Comparison of ENCODE assay signal across 10 cellular contexts in the genomic region with DNA sequence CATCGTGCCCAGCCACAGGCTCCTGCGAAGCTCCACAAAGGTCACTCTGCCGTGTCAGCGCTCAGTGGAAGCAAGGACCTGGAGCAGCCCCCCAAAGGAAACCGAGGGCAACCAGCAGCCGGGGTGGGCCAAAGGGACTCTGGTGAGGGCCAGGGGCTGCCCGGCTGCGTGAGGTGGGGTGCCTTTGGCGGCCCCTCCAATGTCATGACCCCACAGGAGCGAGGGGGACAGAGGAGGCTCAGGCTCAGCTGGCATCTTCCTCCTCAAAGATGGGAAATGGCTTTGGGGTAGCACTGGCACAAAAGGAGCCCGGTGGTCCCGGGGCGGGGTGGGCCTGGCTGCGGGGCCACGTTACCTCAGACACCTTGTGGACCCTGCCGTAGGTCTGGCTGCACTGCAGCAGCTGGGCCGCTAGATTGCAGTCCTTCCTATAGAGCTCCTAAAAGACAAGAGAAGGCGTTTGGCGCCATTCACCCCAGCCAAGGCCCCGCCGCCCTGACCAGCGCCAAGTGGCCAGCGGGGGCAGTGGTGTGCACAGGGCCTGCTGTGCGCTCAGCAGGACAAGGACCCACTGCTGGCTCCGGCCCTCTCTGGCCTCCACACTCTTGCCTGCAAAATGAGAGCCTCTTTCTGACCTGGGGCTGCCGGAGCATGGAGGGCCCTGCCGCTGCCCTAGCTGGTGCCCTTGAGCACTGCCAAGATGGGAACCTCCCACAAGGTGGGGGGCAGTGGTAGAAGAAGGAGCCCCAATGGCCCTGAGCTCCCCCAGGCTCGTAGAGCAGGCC. TPM values are rescaled to one million over a fixed set of nuclear protein-coding genes. Genes with fewer than 3 reads are reported as not detected.
DNase-seq lines count a peak whose midpoint lies in the region; ATAC-seq and TF ChIP-seq lines count a peak whose summit lies in the region.
"Had no signal": no experiment of that assay in that cellular context is flagged by ENCODE, and none has a peak within 500 bp of the region (broad histone marks: within the 10 kb centered on the region; RNA-seq: fewer than 3 reads in every experiment).

No MANE protein-coding gene starts in this region.

- no peak overlapping the region for H4K8ac ChIP-seq in IMR-90 (ENCODE audit: low read depth in 2 of 2, low read length in 2 of 2)

- H4K20me1 ChIP-seq in IMR-90 (ENCODE audit: insufficient read depth, low read length) = 0 out of 2 replicates have a peak, but pooled peaks cover 4% of the 10 kb centered on the region

- H2AK9ac ChIP-seq in IMR-90 (replicated peaks; ENCODE audit: low read depth, low read length, poor library complexity) = no peak overlapping the region

- no peaks in the 10 kb centered on the region for H3K9me1 ChIP-seq in IMR-90 (ENCODE audit: insufficient read depth, low read length)

- no peak overlapping the region for H3K4me3 Mint-ChIP-seq in CD14-positive monocyte
- H3K4me3 Mint-ChIP-seq: activated naive CD8-positive, alpha-beta T cell had no signal

- H3K9me3 Mint-ChIP-seq in CD14-positive monocyte = peaks cover 0 to 2% (median 0%) of the 10 kb centered on the region in 7 donors

- no peaks in the 10 kb centered on the region for H3K79me1 ChIP-seq in IMR-90 (ENCODE audit: low read depth in 1 of 2, low read length in 2 of 2)

- no peak overlapping the region for H3K18ac ChIP-seq in IMR-90 (ENCODE audit: low read depth, low read length)

- WGBS in IMR-90 (ENCODE audit: extremely low coverage in 2 of 2, insufficient read length in 1 of 2), 2 experiments = 92% methylated on average over 8 of the region's 28 CpGs; no CpG with 5 or more reads in 1 of the 2 experiments

- BruUV-seq in IMR-90 (replicated peaks; lab: Mats Ljungman, UMichigan) = no TSS peak

- no peak overlapping the region for H2BK15ac ChIP-seq in IMR-90 (ENCODE audit: low read depth, low read length)

- no peak overlapping the region for H2AFZ ChIP-seq in IMR-90 (replicated peaks; ENCODE audit: low read length, poor library complexity)

- no peak overlapping the region for H3K27ac Mint-ChIP-seq in CD14-positive monocyte
- H3K27ac Mint-ChIP-seq: activated naive CD8-positive, alpha-beta T cell had no signal

- H2BK120ac ChIP-seq in IMR-90 (ENCODE audit: low read depth, low read length) = no peak overlapping the region

- H3K4me1 ChIP-seq in IMR-90 (ENCODE audit: control insufficient read depth, insufficient read depth, low read length) = no peaks in the 10 kb centered on the region

- DNase-seq in CD14-positive monocyte (ENCODE audit: low spot score) (peak; percentile 23), IMR-90 (no peak), cardiac fibroblast (ENCODE audit: low read depth in 2 of 2) (peak in 1 of 2 donors; percentile 15), mesenteric fat pad (ENCODE audit: low spot score) (peak; percentile 82), DMS153 (lab: John Stamatoyannopoulos, UW) (no peak)

- no peak overlapping the region for H3K4ac ChIP-seq in IMR-90 (ENCODE audit: low read depth, low read length)

- H3K27me3 Mint-ChIP-seq in CD14-positive monocyte (ENCODE audit: low read depth in 3 of 3) = peaks cover 2 to 11% (median 9%) of the 10 kb centered on the region in 3 donors
- H3K27me3 Mint-ChIP-seq: activated naive CD8-positive, alpha-beta T cell had no signal

- CTCF ChIA-PET in IMR-90 (lab: Yijun Ruan, JAX) = no interaction called here

- no peaks in the 10 kb centered on the region for H3K9me3 ChIP-seq in IMR-90 (ENCODE audit: control insufficient read depth, insufficient read depth, low read length)

- no peak overlapping the region for H3K4me2 ChIP-seq in IMR-90 (ENCODE audit: low read depth, low read length)

- peaks cover 3% of the 10 kb centered on the region; the same call in 1 of the 2 replicates for H3K27me3 ChIP-seq in IMR-90 (ENCODE audit: control insufficient read depth, insufficient read depth, low read length)

- no peak overlapping the region for H3K14ac ChIP-seq in IMR-90 (replicated peaks; ENCODE audit: low read depth, low read length)

- intact Hi-C loops in CD14-positive monocyte (cut with micrococcal nuclease) = loop anchor here (10.0 kb wide), 1 partner anchor 156 kb away; no protein-coding TSS in a partner anchor
- intact Hi-C loops in IMR-90 (cut with micrococcal nuclease) = no loop called here

- no peak overlapping the region for H3K23ac ChIP-seq in IMR-90 (ENCODE audit: low read depth, low read length)

- in situ Hi-C loops in IMR-90 (cut with MboI; ENCODE audit: low sequenced_read_pairs) = no loop called here

- no peak overlapping the region for H3K4me3 ChIP-seq in IMR-90 (ENCODE audit: insufficient read depth, low read depth, low read length)
- no peak overlapping the region for H3K4me3 ChIP-seq in cardiac fibroblast (replicated peaks in 1 of 2; ENCODE audit: low read depth in 2 of 2, low read length in 2 of 2)

- H4K5ac ChIP-seq in IMR-90 (ENCODE audit: low read depth, low read length) = no peak overlapping the region

- TF ChIP-seq RAD21 in IMR-90 (IDR thresholded peaks at IDR 0.05; ENCODE audit: low read length) = no peak

- peak; percentile 51; the same call in 1 of the 2 replicates for ATAC-seq in IMR-90 (ENCODE audit: low read depth)
- ATAC-seq in HG03097 (IDR thresholded peaks at IDR 0.05; ENCODE audit: low FRiP score, unreplicated experiment) = no peak
- no peak for ATAC-seq in esophagus mucosa
- no peak for ATAC-seq in GM21381 (IDR thresholded peaks at IDR 0.05; ENCODE audit: unreplicated experiment)

- no peak overlapping the region for H4K91ac ChIP-seq in IMR-90 (ENCODE audit: insufficient read depth, low read depth, low read length)

- peaks cover 0 to 4% of the 10 kb centered on the region in 2 donors for H3K36me3 Mint-ChIP-seq in CD14-positive monocyte
- H3K36me3 Mint-ChIP-seq: activated naive CD8-positive, alpha-beta T cell had no signal

- TF ChIP-seq CTCF in CD14-positive monocyte (IDR thresholded peaks at IDR 0.05) (peak; percentile 14), IMR-90 (conservative IDR thresholded peaks at IDR 0.05; ENCODE audit: low read depth, low read length) (peak; percentile 23; the same call in 1 of the 2 replicates), cardiac fibroblast (IDR thresholded peaks at IDR 0.05; ENCODE audit: low read depth, low read length) (peak; percentile 20)

- no peaks in the 10 kb centered on the region for H3K36me3 ChIP-seq in IMR-90 (ENCODE audit: control insufficient read depth, insufficient read depth, low read length)

- H3K4me1 Mint-ChIP-seq in CD14-positive monocyte = peaks cover 3% of the 10 kb centered on the region

- no peak overlapping the region for H3K9ac ChIP-seq in IMR-90 (ENCODE audit: low read depth, low read length)

- TF ChIP-seq POLR2A in IMR-90 (IDR thresholded peaks at IDR 0.05; ENCODE audit: low read depth, low read length) = no peak

- no peak overlapping the region for H2AK5ac ChIP-seq in IMR-90 (ENCODE audit: low read depth, low read length)

- no peak overlapping the region for H2BK5ac ChIP-seq in IMR-90 (ENCODE audit: low read depth, low read length, poor library complexity, severe bottlenecking)

- POLR2A ChIA-PET in IMR-90 (lab: Charles Lee; ENCODE audit: unreplicated experiment) = no interaction called here

- no peak overlapping the region for H3K56ac ChIP-seq in IMR-90 (ENCODE audit: extremely low read depth, insufficient read depth, low read length)

- H2BK20ac ChIP-seq in IMR-90 (ENCODE audit: low read depth, low read length) = no peak overlapping the region

- dilution Hi-C loops in IMR-90 (cut with HindIII; ENCODE audit: low sequenced_read_pairs, unreplicated experiment) = no loop called here

- H3K27ac ChIP-seq in IMR-90 (ENCODE audit: insufficient read depth, low read length) = no peak overlapping the region
- H3K27ac ChIP-seq: HL-60 had no signal

TF ChIP-seq in IMR-90, 13 proteins besides CTCF, POLR2A, EP300 and RAD21:
- TF ChIP-seq SMC3 (IDR thresholded peaks at IDR 0.05; ENCODE audit: low read depth, low read length) (no peak), RFX5 (IDR thresholded peaks at IDR 0.05; ENCODE audit: low read depth, low read length) (no peak), BHLHE40 (IDR thresholded peaks at IDR 0.05; ENCODE audit: low read depth, low read length) (no peak), MXI1 (IDR thresholded peaks at IDR 0.05; ENCODE audit: borderline replicate concordance, low read depth, low read length) (no peak), MAZ (IDR thresholded peaks at IDR 0.05; ENCODE audit: borderline replicate concordance, low read depth, low read length) (no peak), FOS (IDR thresholded peaks at IDR 0.05; ENCODE audit: low read depth, low read length) (no peak), CHD1 (IDR thresholded peaks at IDR 0.05; ENCODE audit: low read depth, low read length) (no peak), MAFK (IDR thresholded peaks at IDR 0.05; ENCODE audit: low read depth, low read length) (no peak), RCOR1 (IDR thresholded peaks at IDR 0.05; ENCODE audit: insufficient replicate concordance, low read length) (no peak)
- TF ChIP-seq, protein P1, sequence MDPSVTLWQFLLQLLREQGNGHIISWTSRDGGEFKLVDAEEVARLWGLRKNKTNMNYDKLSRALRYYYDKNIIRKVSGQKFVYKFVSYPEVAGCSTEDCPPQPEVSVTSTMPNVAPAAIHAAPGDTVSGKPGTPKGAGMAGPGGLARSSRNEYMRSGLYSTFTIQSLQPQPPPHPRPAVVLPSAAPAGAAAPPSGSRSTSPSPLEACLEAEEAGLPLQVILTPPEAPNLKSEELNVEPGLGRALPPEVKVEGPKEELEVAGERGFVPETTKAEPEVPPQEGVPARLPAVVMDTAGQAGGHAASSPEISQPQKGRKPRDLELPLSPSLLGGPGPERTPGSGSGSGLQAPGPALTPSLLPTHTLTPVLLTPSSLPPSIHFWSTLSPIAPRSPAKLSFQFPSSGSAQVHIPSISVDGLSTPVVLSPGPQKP (IDR thresholded peaks at IDR 0.05; ENCODE audit: borderline replicate concordance, low read depth, low read length) = no peak
- TF ChIP-seq, protein P2, sequence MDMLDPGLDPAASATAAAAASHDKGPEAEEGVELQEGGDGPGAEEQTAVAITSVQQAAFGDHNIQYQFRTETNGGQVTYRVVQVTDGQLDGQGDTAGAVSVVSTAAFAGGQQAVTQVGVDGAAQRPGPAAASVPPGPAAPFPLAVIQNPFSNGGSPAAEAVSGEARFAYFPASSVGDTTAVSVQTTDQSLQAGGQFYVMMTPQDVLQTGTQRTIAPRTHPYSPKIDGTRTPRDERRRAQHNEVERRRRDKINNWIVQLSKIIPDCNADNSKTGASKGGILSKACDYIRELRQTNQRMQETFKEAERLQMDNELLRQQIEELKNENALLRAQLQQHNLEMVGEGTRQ (IDR thresholded peaks at IDR 0.05; ENCODE audit: low read depth, low read length) = no peak

RNA-seq across cellular contexts. Expression of a gene that starts 46.9 kb away (rescaled TPM):
- polyA plus RNA-seq in CD14-positive monocyte (under 1 TPM in 1 of 2 donors, not detected in 1; 0.25 TPM), IMR-90 (2012; rRNA removed) (0.99 and 1.2 TPM in 2 replicates)
- total RNA-seq in IMR-90 (2012; rRNA removed) (0.18 and 0.28 TPM in 2 replicates), mesenteric fat pad (2.2 TPM), esophagus mucosa (0.68 TPM)
- 1.5 and 1.6 TPM in 2 replicates for polyA plus RNA-seq in IMR-90 (2012; cell fraction: cytosol; rRNA removed)
- polyA plus RNA-seq in IMR-90 (2012; cell fraction: nucleus; rRNA removed; ENCODE audit: low replicate concordance) = 4.0 and 6.6 TPM in 2 replicates

Comparison
In these comparisons a context has a peak if more than half of its experiments do, and no peak if none do; other contexts are left out.
1. DNase-seq: peak in CD14-positive monocyte (single experiment) and mesenteric fat pad (single experiment); none in IMR-90 (single experiment) and DMS153 (single experiment).
2. Peak in every context shown above with its lines, with median percentiles within 50 percentile points of each other: CTCF ChIP-seq.